In the genomic region with DNA sequence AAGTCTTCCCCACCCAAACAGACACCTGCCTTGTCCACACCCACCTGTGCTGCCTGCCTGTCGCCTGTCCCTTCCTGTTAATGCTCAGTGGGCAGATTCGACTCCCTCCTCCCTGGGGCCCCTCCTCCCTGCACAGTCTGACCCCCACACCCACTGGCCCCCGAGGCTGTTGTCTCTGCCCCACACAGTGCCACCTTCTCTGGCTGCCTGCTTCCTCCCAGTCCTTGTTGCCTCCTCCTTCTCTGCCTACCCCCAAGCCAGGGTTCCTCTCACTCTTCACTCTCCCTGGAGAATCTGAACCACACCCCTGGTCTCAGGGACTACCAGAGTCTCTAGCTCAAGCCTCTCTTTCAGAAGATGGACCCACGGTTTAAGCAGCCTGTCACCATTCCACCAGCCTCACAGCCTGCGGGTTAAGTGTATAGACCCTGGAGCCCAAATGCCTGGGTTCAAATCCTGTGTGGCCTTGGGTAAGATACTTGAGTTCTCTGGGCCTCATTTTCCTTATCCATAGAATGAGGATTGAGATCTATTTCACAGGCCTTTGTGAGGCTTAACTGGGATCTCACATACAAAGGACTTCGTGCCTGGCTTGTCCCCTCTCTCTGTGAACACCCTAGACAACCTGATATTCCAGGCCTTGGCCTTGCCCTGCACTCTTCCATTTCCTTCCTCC, we compare ENCODE assay signal across 10 cellular contexts. TPM values are rescaled to one million over a fixed set of nuclear protein-coding genes. Genes with fewer than 3 reads are reported as not detected.
A peak's percentile ranks its signal among the peaks of the same experiment; 100 is the strongest.
DNase-seq lines count a peak whose midpoint lies in the region; ATAC-seq, FAIRE-seq and TF ChIP-seq lines count a peak whose summit lies in the region.
"Had no signal": no experiment of that assay in that cellular context is flagged by ENCODE, and none has a peak within 500 bp of the region (broad histone marks: within the 10 kb centered on the region; RNA-seq: fewer than 3 reads in every experiment).

No MANE protein-coding gene starts in this region.

- CTCF ChIA-PET in HepG2 (lab: Yijun Ruan, JAX; ENCODE audit: low intra/inter-chr PET ratio, low total read pairs): interaction anchor here (1.2 to 1.4 kb wide), 3 partner anchors 10 to 68 kb away, joined by 4 to 9 read pairs (median 6); no protein-coding TSS in a partner anchor

- H3K4me2 ChIP-seq in HepG2 (ENCODE audit: low read depth, low read length): no peak overlapping the region
- H3K4me2 ChIP-seq: KMS-11 had no signal

- POLR2A ChIA-PET in HepG2 (lab: Yijun Ruan, JAX): no interaction called here

- H3K4me1 ChIP-seq in HepG2 (ENCODE audit: insufficient read depth, low read length): peaks cover 22% of the 10 kb centered on the region
- H3K4me1 ChIP-seq in right lobe of liver: peaks cover 0 to 7% (median 0%) of the 10 kb centered on the region in 4 donors
- H3K4me1 ChIP-seq in esophagus squamous epithelium: peaks cover 22 to 92% (median 51%) of the 10 kb centered on the region in 3 donors
- peaks cover 0 to 80% (median 67%) of the 10 kb centered on the region in 4 donors for H3K4me1 ChIP-seq in sigmoid colon

- no peak overlapping the region for H3K9ac ChIP-seq in HepG2 (ENCODE audit: insufficient read depth, low read depth, low read length)
- H3K9ac ChIP-seq: KMS-11 had no signal

- DNase-seq in HepG2 (ENCODE audit: low spot score) (no peak), right lobe of liver (no peak), esophagus squamous epithelium (lab: John Stamatoyannopoulos, UW) (no peak), sigmoid colon (no peak), foreskin fibroblast (no peak), NCI-H526 (lab: John Stamatoyannopoulos, UW) (no peak), inferior parietal cortex (ENCODE audit: extremely low spot score) (no peak)

- FAIRE-seq in HepG2 (lab: Jason Lieb, UNC): no peak

- TF ChIP-seq CTCF in HepG2 (CRISPR knock-in tag; IDR thresholded peaks at IDR 0.05) (no peak), right lobe of liver (IDR thresholded peaks at IDR 0.05) (no peak), esophagus squamous epithelium (IDR thresholded peaks at IDR 0.05) (no peak), sigmoid colon (IDR thresholded peaks at IDR 0.05) (no peak), foreskin fibroblast (IDR thresholded peaks at IDR 0.05; ENCODE audit: low read depth, low read length) (no peak)

- H3K27ac ChIP-seq in HepG2 (ENCODE audit: extremely low read length, insufficient read depth, low read length) (no peak overlapping the region), right lobe of liver (no peak overlapping the region), esophagus squamous epithelium (peak overlapping the region in 3 of 4 donors; percentile 11 to 88 (median 82)), sigmoid colon (peak overlapping the region; percentile 90 to 99 (median 96))
- H3K27ac ChIP-seq: KMS-11 had no signal

- TF ChIP-seq POLR2A in HepG2 (IDR thresholded peaks at IDR 0.05; ENCODE audit: insufficient read depth in 1 of 2, low read depth in 2 of 2, low read length in 2 of 2) (no peak), right lobe of liver (IDR thresholded peaks at IDR 0.05) (no peak), esophagus squamous epithelium (IDR thresholded peaks at IDR 0.05) (no peak), sigmoid colon (IDR thresholded peaks at IDR 0.05) (no peak)

- H3K9me3 ChIP-seq in HepG2 (ENCODE audit: low read length) (no peaks in the 10 kb centered on the region), right lobe of liver (no peaks in the 10 kb centered on the region), esophagus squamous epithelium (no peaks in the 10 kb centered on the region), sigmoid colon (no peaks in the 10 kb centered on the region)

- H3K79me2 ChIP-seq in HepG2 (ENCODE audit: insufficient read depth, low read length): no peaks in the 10 kb centered on the region

- peaks cover 20 to 86% of the 10 kb centered on the region in 2 experiments for H3K27me3 ChIP-seq in HepG2 (ENCODE audit: control insufficient read depth in 1 of 2, insufficient read depth in 2 of 2, low read length in 2 of 2)
- no peaks in the 10 kb centered on the region for H3K27me3 ChIP-seq in right lobe of liver
- peaks cover 0 to 34% (median 4%) of the 10 kb centered on the region in 4 donors for H3K27me3 ChIP-seq in esophagus squamous epithelium
- no peaks in the 10 kb centered on the region for H3K27me3 ChIP-seq in sigmoid colon

- BruUV-seq in HepG2 (replicated peaks; lab: Mats Ljungman, UMichigan): no TSS peak

- TF ChIP-seq EP300 in HepG2 (IDR thresholded peaks at IDR 0.05; ENCODE audit: low read depth in 2 of 2, low read length in 2 of 2) (no peak), HepG2 (CRISPR knock-in tag; IDR thresholded peaks at IDR 0.05; ENCODE audit: borderline replicate concordance) (no peak), sigmoid colon (IDR thresholded peaks at IDR 0.05) (no peak)

- H3K4me3 ChIP-seq in HepG2 (replicated peaks in 1 of 3; ENCODE audit: insufficient read depth in 1 of 3, low read depth in 2 of 3, low read length in 3 of 3): no peak overlapping the region
- no peak overlapping the region for H3K4me3 ChIP-seq in right lobe of liver
- H3K4me3 ChIP-seq in esophagus squamous epithelium: no peak overlapping the region
- no peak overlapping the region for H3K4me3 ChIP-seq in sigmoid colon
- no peak overlapping the region for H3K4me3 ChIP-seq in foreskin fibroblast (ENCODE audit: low read depth in 1 of 2, low read length in 2 of 2)

- ATAC-seq in HepG2 (no peak), right lobe of liver (no peak), HG03439 (IDR thresholded peaks at IDR 0.05; ENCODE audit: unreplicated experiment) (no peak)

- no peak for TF ChIP-seq RAD21 in HepG2 (CRISPR knock-in tag; IDR thresholded peaks at IDR 0.05)

- intact Hi-C loops in HepG2 (cut with micrococcal nuclease; ENCODE audit: unreplicated experiment): loop anchor here (5.0 to 10.0 kb wide), 2 partner anchors 48 to 240 kb away; no protein-coding TSS in a partner anchor
- intact Hi-C loops in right lobe of liver (cut with DNase I): loop anchor here (10.0 kb wide), 1 partner anchor 60 kb away; no protein-coding TSS in a partner anchor
- intact Hi-C loops in esophagus squamous epithelium (cut with DNase I): loop anchor here (10.0 kb wide), 1 partner anchor 230 kb away; no protein-coding TSS in a partner anchor
- intact Hi-C loops in sigmoid colon (cut with DNase I): loop anchor here (10.0 kb wide), 1 partner anchor 780 kb away; a partner anchor contains a TSS

- 9% methylated on average over 6 of the region's 6 CpGs for WGBS in HepG2 (ENCODE audit: low lambda C conversion rate)
- WGBS in right lobe of liver (ENCODE audit: insufficient coverage, low coverage, low lambda C conversion rate, missing lambda C conversion rate): 63% methylated on average over 3 of the region's 6 CpGs
- 42 to 46% methylated on average over 6 of the region's 6 CpGs for WGBS in esophagus squamous epithelium, 2 donors
- WGBS in sigmoid colon, 2 donors: 37 to 59% methylated on average over 6 of the region's 6 CpGs

- no peak overlapping the region for H2AFZ ChIP-seq in HepG2 (ENCODE audit: low read length)

- no peaks in the 10 kb centered on the region; the same call in 1 of the 2 replicates for H4K20me1 ChIP-seq in HepG2 (ENCODE audit: insufficient read depth, low read length)

- in situ Hi-C loops in HepG2 (cut with HindIII; ENCODE audit: extremely low pct_ligation_motif_present, low pct_unique_long_range_greater_than_20kb): loop anchor here (10.0 kb wide), 1 partner anchor 240 kb away; no protein-coding TSS in a partner anchor

- no peaks in the 10 kb centered on the region for H3K36me3 ChIP-seq in HepG2 (replicated peaks in 1 of 2; ENCODE audit: control insufficient read depth in 1 of 2, insufficient read depth in 2 of 2, low read length in 2 of 2)
- no peaks in the 10 kb centered on the region for H3K36me3 ChIP-seq in right lobe of liver
- no peaks in the 10 kb centered on the region for H3K36me3 ChIP-seq in esophagus squamous epithelium
- no peaks in the 10 kb centered on the region for H3K36me3 ChIP-seq in sigmoid colon

TF ChIP-seq in HepG2, 621 proteins besides CTCF, POLR2A, EP300 and RAD21 (continues in another document):
- peak; percentile 70; the same call in 1 of the 2 replicates for TF ChIP-seq ZNF768 (CRISPR knock-in tag; IDR thresholded peaks at IDR 0.05)

RNA-seq across cellular contexts. Expression of a gene that starts 3.8 kb away (rescaled TPM):
- total RNA-seq in HepG2 (2016; rRNA removed; fragmentation: Illumina TruSeq; extraction: Trizol) (not detected in 2 replicates), right lobe of liver (1 to 10 TPM; 1.4 to 9.5 (median 3.8) TPM), esophagus squamous epithelium (100 to 1,000 TPM in 2 of 4 donors, 10 to 100 TPM in 2; 75.3 to 180 (median 102) TPM), sigmoid colon (10 to 100 TPM; 11.2 to 42.1 (median 28.5) TPM)
- not detected in 2 replicates for total RNA-seq in HepG2 (2016; cell fraction: cytosol; rRNA removed; fragmentation: Illumina TruSeq; extraction: Trizol; ENCODE audit: low read depth)
- total RNA-seq in HepG2 (2016; cell fraction: insoluble cytoplasmic fraction; rRNA removed; fragmentation: Illumina TruSeq; extraction: Trizol): 0.22 TPM in 1 of 2 replicates, not detected in the other
- not detected in 2 replicates for total RNA-seq in HepG2 (2016; cell fraction: membrane; rRNA removed; fragmentation: Illumina TruSeq; extraction: Trizol)
- total RNA-seq in HepG2 (2016; cell fraction: nucleus; rRNA removed; fragmentation: Illumina TruSeq; extraction: Trizol): 0.96 TPM in 1 of 2 replicates, not detected in the other
- polyA plus RNA-seq in HepG2 (2011; rRNA removed) (0.03 TPM in 2 replicates), sigmoid colon (1 to 10 TPM in 2 of 3 donors, under 1 TPM in 1; 0.69 to 9.8 (median 3.0) TPM)
- polyA plus RNA-seq in HepG2 (2011; cell fraction: cytosol; rRNA removed): 0.03 and 0.14 TPM in 2 replicates
- polyA plus RNA-seq in HepG2 (2011; cell fraction: nucleus; rRNA removed): 0.28 and 0.32 TPM in 2 replicates
- polyA plus RNA-seq in HepG2 (2012): 0.08 and 0.20 TPM in 2 replicates
- 0.18 TPM in 1 of 2 replicates, not detected in the other for polyA plus RNA-seq in HepG2 (2016; cell fraction: cytosol; fragmentation: Illumina TruSeq; extraction: Trizol; ENCODE audit: low read depth)
- polyA plus RNA-seq in HepG2 (2016; cell fraction: insoluble cytoplasmic fraction; fragmentation: Illumina TruSeq; extraction: Trizol; ENCODE audit: low read depth): 0.04 TPM in 1 of 2 replicates, not detected in the other
- not detected in 2 replicates for polyA plus RNA-seq in HepG2 (2016; cell fraction: membrane; fragmentation: Illumina TruSeq; extraction: Trizol; ENCODE audit: low read depth)
- polyA plus RNA-seq in HepG2 (2016; cell fraction: nucleus; fragmentation: Illumina TruSeq; extraction: Trizol; ENCODE audit: insufficient read depth, low read depth): 0.15 and 0.55 TPM in 2 replicates
- 41.8 TPM in 1 of 2 replicates, not detected in the other for polyA minus RNA-seq in HepG2 (2011; rRNA and poly(A)+ RNA removed; ENCODE audit: low replicate concordance)
- 0.20 TPM in 1 of 2 replicates, not detected in the other for polyA minus RNA-seq in HepG2 (2011; cell fraction: cytosol; rRNA and poly(A)+ RNA removed)
- 0.39 TPM in 1 of 2 replicates, not detected in the other for polyA minus RNA-seq in HepG2 (2011; cell fraction: nucleus; rRNA and poly(A)+ RNA removed)
- polyA plus RNA-seq: CD8-positive, alpha-beta memory T cell had no signal

Comparison
In these comparisons a context has a peak if more than half of its experiments do, and no peak if none do; other contexts are left out.
1. H3K27ac ChIP-seq: peak in esophagus squamous epithelium (3 of 4) and sigmoid colon (4 of 4); none in HepG2 (single experiment) and right lobe of liver (0 of 3).